In the genomic region with DNA sequence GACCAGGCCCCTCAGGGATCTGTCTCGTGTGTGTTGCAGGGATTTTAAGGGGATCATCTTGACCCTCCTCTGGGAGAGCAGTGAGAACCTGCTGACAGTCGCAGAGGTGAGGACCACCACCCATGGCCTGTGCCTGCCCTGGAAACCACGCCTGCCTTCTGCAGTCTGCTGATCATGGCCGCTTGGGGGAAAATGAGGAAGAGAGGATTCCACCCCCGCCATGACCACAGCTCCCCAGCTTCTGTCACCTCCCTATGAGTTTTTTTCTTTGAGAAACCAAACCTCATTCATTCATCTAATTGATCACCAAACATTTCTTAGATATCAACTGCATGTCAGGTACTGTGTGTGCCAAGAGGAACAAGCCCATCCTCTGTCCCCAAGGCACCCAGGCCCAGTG, we compare ENCODE assay signal across 17 cellular contexts. TPM values are rescaled to one million over a fixed set of nuclear protein-coding genes. Genes with fewer than 3 reads are reported as not detected.
DNase-seq lines count a peak whose midpoint lies in the region; ATAC-seq, FAIRE-seq and TF ChIP-seq lines count a peak whose summit lies in the region.
"Had no signal": no experiment of that assay in that cellular context is flagged by ENCODE, and none has a peak within 500 bp of the region (broad histone marks: within the 10 kb centered on the region; RNA-seq: fewer than 3 reads in every experiment).

No MANE protein-coding gene starts in this region.

- H3K9me3 ChIP-seq in heart left ventricle (peaks cover 0 to 16% (median 3%) of the 10 kb centered on the region in 12 donors), K562 (replicated peaks; ENCODE audit: control insufficient read depth, insufficient read depth, low read depth, low read length) (0 out of 2 replicates have a peak, but pooled peaks cover 4% of the 10 kb centered on the region)

- no peak for TF ChIP-seq RAD21 in K562 (CRISPR knock-in tag; conservative IDR thresholded peaks at IDR 0.05 in 1 of 2, IDR thresholded peaks at IDR 0.05 in 1 of 2)

- 0 out of 2 replicates have a peak overlapping the region, but pooled peaks have one; percentile 11 for H2AFZ ChIP-seq in K562 (ENCODE audit: low read depth, low read length)

- no peaks in the 10 kb centered on the region for H4K20me1 ChIP-seq in K562 (replicated peaks; ENCODE audit: control insufficient read depth, insufficient read depth, low read length)

- 83 to 94% (median 91%) methylated on average over 5 of the region's 5 CpGs for WGBS in heart left ventricle, 4 donors
- WGBS in K562 (ENCODE audit: insufficient coverage, low coverage, missing lambda C conversion rate): 37% methylated on average over 5 of the region's 5 CpGs

- TF ChIP-seq POLR2A in heart left ventricle (IDR thresholded peaks at IDR 0.05) (no peak), K562 (conservative IDR thresholded peaks at IDR 0.05) (no peak)

- no TSS peak for BruUV-seq in K562 (replicated peaks; lab: Mats Ljungman, UMichigan)

- DNase-seq in cardiac septum (ENCODE audit: low spot score): peak; percentile 35
- DNase-seq in heart left ventricle: no peak
- DNase-seq in OCI-M1 (lab: John Stamatoyannopoulos, UW): peak; percentile 23
- DNase-seq in K562 (ENCODE audit: extremely low read depth in 1 of 4, low spot score in 3 of 4): no peak
- DNase-seq in NCI-H1105 treated with DMSO at 0.1 percent for 48 hours (lab: John Stamatoyannopoulos, UW): no peak
- DNase-seq in NCI-H2029 (lab: John Stamatoyannopoulos, UW): no peak
- no peak for DNase-seq in GM19239 (ENCODE audit: insufficient read length, low spot score)
- DNase-seq: H7, NCI-H1092, NCI-H2107, NCI-H2227 treated with DMSO at 0.1 percent for 48 hours, NCI-H524, SHP77 treated with DMSO at 0.1 percent for 48 hours had no signal

- no peaks in the 10 kb centered on the region for H3K79me2 ChIP-seq in K562 (ENCODE audit: control insufficient read depth, insufficient read depth, low read length)

- ATAC-seq in heart left ventricle: no peak
- ATAC-seq in K562: no peak

- H3K27ac ChIP-seq in heart left ventricle: no peak overlapping the region
- H3K27ac ChIP-seq in K562 (ENCODE audit: extremely low read depth, low read depth, low read length): no peak overlapping the region
- H3K27ac ChIP-seq: C4-2B had no signal

- POLR2A ChIA-PET in K562 (lab: Yijun Ruan, JAX): interaction anchor here (1.6 kb wide), 1 partner anchor 10 kb away, joined by 6 read pairs; no protein-coding TSS in a partner anchor

- in situ Hi-C loops in K562 (cut with MboI): no loop called here

- no peak overlapping the region for H3K4me2 ChIP-seq in K562 (ENCODE audit: insufficient read depth, low read length)

- H3K9ac ChIP-seq in K562 (ENCODE audit: insufficient read depth in 1 of 2, low read depth in 2 of 2, low read length in 2 of 2): 0 out of 4 replicates have a peak overlapping the region, but pooled peaks of 1 of the 2 experiments have one; percentile 3

- H3K27me3 ChIP-seq in heart left ventricle (no peaks in the 10 kb centered on the region), K562 (ENCODE audit: control insufficient read depth in 2 of 2, insufficient read depth in 2 of 2, low read length in 2 of 2) (no peaks in the 10 kb centered on the region)

- CTCF ChIA-PET in K562 (lab: Yijun Ruan, JAX; ENCODE audit: low intra/inter-chr PET ratio): no interaction called here

- H3K4me3 ChIP-seq in heart left ventricle: no peak overlapping the region
- H3K4me3 ChIP-seq in K562: no peak overlapping the region

- no peak for FAIRE-seq in K562 (lab: Jason Lieb, UNC)
- no peak for FAIRE-seq in GM19239 (lab: Jason Lieb, UNC)
- FAIRE-seq: A204.1, HTR-8/SVneo had no signal

- H3K9me1 ChIP-seq in K562 (ENCODE audit: control insufficient read depth, insufficient read depth, low read length): no peaks in the 10 kb centered on the region

- peaks cover 0 to 46% (median 7%) of the 10 kb centered on the region in 9 donors for H3K36me3 ChIP-seq in heart left ventricle
- H3K36me3 ChIP-seq in K562 (ENCODE audit: control insufficient read depth, insufficient read depth, low read length): no peaks in the 10 kb centered on the region

- no peak for TF ChIP-seq CTCF in heart left ventricle (IDR thresholded peaks at IDR 0.05)
- no peak for TF ChIP-seq CTCF in K562 (IDR thresholded peaks at IDR 0.05 in 2 of 3, conservative IDR thresholded peaks at IDR 0.05 in 1 of 3; ENCODE audit: insufficient read depth in 2 of 3, low read depth in 1 of 3, low read length in 3 of 3)

- H3K4me1 ChIP-seq in heart left ventricle: no peaks in the 10 kb centered on the region
- peaks cover 17 to 18% of the 10 kb centered on the region in 2 experiments for H3K4me1 ChIP-seq in K562 (replicated peaks in 1 of 2; ENCODE audit: control insufficient read depth in 2 of 2, insufficient read depth in 2 of 2, low read length in 2 of 2)

- intact Hi-C loops in cardiac septum (cut with DNase I) (no loop called here), heart left ventricle (cut with DNase I) (no loop called here), K562 (cut with micrococcal nuclease) (no loop called here)

- TF ChIP-seq EP300 in K562 (IDR thresholded peaks at IDR 0.05; ENCODE audit: low read length): no peak

TF ChIP-seq in K562, 482 proteins besides CTCF, POLR2A, EP300 and RAD21 (continues in another document):
- TF ChIP-seq GATA2 (CRISPR knock-in tag; IDR thresholded peaks at IDR 0.05) (no peak), ZNF23 (CRISPR knock-in tag; IDR thresholded peaks at IDR 0.05) (no peak), ZNF143 (CRISPR knock-in tag; IDR thresholded peaks at IDR 0.05) (no peak)
- TF ChIP-seq, protein P1, sequence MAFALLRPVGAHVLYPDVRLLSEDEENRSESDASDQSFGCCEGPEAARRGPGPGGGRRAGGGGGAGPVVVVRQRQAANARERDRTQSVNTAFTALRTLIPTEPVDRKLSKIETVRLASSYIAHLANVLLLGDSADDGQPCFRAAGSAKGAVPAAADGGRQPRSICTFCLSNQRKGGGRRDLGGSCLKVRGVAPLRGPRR (CRISPR knock-in tag; IDR thresholded peaks at IDR 0.05): no peak
- TF ChIP-seq, protein P2, sequence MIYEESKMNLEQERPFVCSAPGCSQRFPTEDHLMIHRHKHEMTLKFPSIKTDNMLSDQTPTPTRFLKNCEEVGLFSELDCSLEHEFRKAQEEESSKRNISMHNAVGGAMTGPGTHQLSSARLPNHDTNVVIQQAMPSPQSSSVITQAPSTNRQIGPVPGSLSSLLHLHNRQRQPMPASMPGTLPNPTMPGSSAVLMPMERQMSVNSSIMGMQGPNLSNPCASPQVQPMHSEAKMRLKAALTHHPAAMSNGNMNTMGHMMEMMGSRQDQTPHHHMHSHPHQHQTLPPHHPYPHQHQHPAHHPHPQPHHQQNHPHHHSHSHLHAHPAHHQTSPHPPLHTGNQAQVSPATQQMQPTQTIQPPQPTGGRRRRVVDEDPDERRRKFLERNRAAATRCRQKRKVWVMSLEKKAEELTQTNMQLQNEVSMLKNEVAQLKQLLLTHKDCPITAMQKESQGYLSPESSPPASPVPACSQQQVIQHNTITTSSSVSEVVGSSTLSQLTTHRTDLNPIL (CRISPR knock-in tag; IDR thresholded peaks at IDR 0.05): no peak

RNA-seq across cellular contexts. Expression of a gene that starts 46.3 kb away (rescaled TPM):
- total RNA-seq in cardiac septum: 8.8 TPM
- total RNA-seq in heart left ventricle: 10 to 100 TPM in 2 of 9 donors, 1 to 10 TPM in 7; 4.9 to 15.3 (median 9.3) TPM
- polyA plus RNA-seq in heart left ventricle: 1 to 10 TPM; 3.0 to 6.8 TPM
- 3.0 and 5.1 TPM in 2 replicates for total RNA-seq in K562 (2011; cell fraction: chromatin; rRNA removed; ENCODE audit: low replicate concordance)
- total RNA-seq in K562 (2011; cell fraction: nucleolus; rRNA removed): 1.5 and 2.1 TPM in 2 replicates
- total RNA-seq in K562 (2011; cell fraction: nucleoplasm; rRNA removed): 2.3 and 3.0 TPM in 2 replicates
- 3.8 and 3.9 TPM in 2 replicates for total RNA-seq in K562 (2014; rRNA removed)
- 7.7 and 7.8 TPM in 2 replicates for total RNA-seq in K562 (2014; rRNA removed; fragmentation: Illumina TruSeq; extraction: Trizol)
- 7.1 and 7.6 TPM in 2 replicates for total RNA-seq in K562 (2015; rRNA removed; fragmentation: Illumina TruSeq; extraction: Trizol)
- total RNA-seq in K562 (2021): 6.0 and 6.1 TPM in 2 replicates
- polyA plus RNA-seq in K562 (2011; rRNA removed): 5.0 and 5.2 TPM in 2 replicates
- 1.4 and 2.7 TPM in 2 replicates for polyA plus RNA-seq in K562 (2011; cell fraction: cytosol; rRNA removed)
- 3.0 and 4.2 TPM in 2 replicates for polyA plus RNA-seq in K562 (2011; cell fraction: nucleus; rRNA removed)
- polyA plus RNA-seq in K562 (2012): 5.0 and 8.7 TPM in 2 replicates
- polyA plus RNA-seq in K562 (2014; fragmentation: Illumina TruSeq; extraction: Trizol): 6.2 and 6.4 TPM in 2 replicates
- 1 to 10 TPM; 2.2 to 2.3 TPM for polyA plus RNA-seq in K562 (2014; fragmentation: Nextera tagmentation; extraction: Ambion mirVana)
- polyA plus RNA-seq in K562 (2014; rRNA removed): 3.8 and 3.9 TPM in 2 replicates
- 7.2 and 8.5 TPM in 2 replicates for polyA minus RNA-seq in K562 (2011; rRNA and poly(A)+ RNA removed)
- 2.3 and 3.4 TPM in 2 replicates for polyA minus RNA-seq in K562 (2011; cell fraction: cytosol; rRNA and poly(A)+ RNA removed)
- polyA minus RNA-seq in K562 (2011; cell fraction: nucleus; rRNA and poly(A)+ RNA removed): 2.6 and 4.0 TPM in 2 replicates

RNA-seq across cellular contexts. Expression of a gene that starts 58.2 kb away (rescaled TPM):
- total RNA-seq in cardiac septum (2.2 TPM), heart left ventricle (1 to 10 TPM in 8 of 9 donors, under 1 TPM in 1; 0.69 to 4.9 (median 2.2) TPM), K562 (2014; rRNA removed) (2.5 and 2.7 TPM in 2 replicates), K562 (2014; rRNA removed; fragmentation: Illumina TruSeq; extraction: Trizol) (4.2 and 5.4 TPM in 2 replicates), K562 (2015; rRNA removed; fragmentation: Illumina TruSeq; extraction: Trizol) (3.7 and 5.1 TPM in 2 replicates), K562 (2021) (2.3 TPM in 2 replicates)
- polyA plus RNA-seq in heart left ventricle (1 to 10 TPM in 1 of 2 donors, under 1 TPM in 1; 0.55 to 5.3 TPM), K562 (2011; rRNA removed) (2.0 and 2.8 TPM in 2 replicates), K562 (2014; fragmentation: Illumina TruSeq; extraction: Trizol) (2.0 and 3.2 TPM in 2 replicates), K562 (2014; fragmentation: Nextera tagmentation; extraction: Ambion mirVana) (under 1 TPM; 0.56 to 0.70 TPM), K562 (2014; rRNA removed) (2.7 and 3.9 TPM in 2 replicates)
- 15.0 and 22.8 TPM in 2 replicates for total RNA-seq in K562 (2011; cell fraction: chromatin; rRNA removed; ENCODE audit: low replicate concordance)
- 5.7 and 7.5 TPM in 2 replicates for total RNA-seq in K562 (2011; cell fraction: nucleolus; rRNA removed)
- 11.6 and 12.4 TPM in 2 replicates for total RNA-seq in K562 (2011; cell fraction: nucleoplasm; rRNA removed)
- polyA plus RNA-seq in K562 (2011; cell fraction: cytosol; rRNA removed): 0.40 and 0.75 TPM in 2 replicates
- polyA plus RNA-seq in K562 (2011; cell fraction: nucleus; rRNA removed): 6.6 and 10.3 TPM in 2 replicates
- 2.6 and 2.7 TPM in 2 replicates for polyA plus RNA-seq in K562 (2012)
- 3.2 and 6.5 TPM in 2 replicates for polyA minus RNA-seq in K562 (2011; rRNA and poly(A)+ RNA removed)
- polyA minus RNA-seq in K562 (2011; cell fraction: cytosol; rRNA and poly(A)+ RNA removed): 2.3 and 2.6 TPM in 2 replicates
- 7.0 and 17.3 TPM in 2 replicates for polyA minus RNA-seq in K562 (2011; cell fraction: nucleus; rRNA and poly(A)+ RNA removed)
- polyA plus RNA-seq: IgD-negative memory B cell had no signal

Comparison
In these comparisons a context has a peak if more than half of its experiments do, and no peak if none do; other contexts are left out.
1. DNase-seq: peak in cardiac septum (single experiment) and OCI-M1 (single experiment); none in heart left ventricle (0 of 5), K562 (0 of 4), NCI-H1105 treated with DMSO at 0.1 percent for 48 hours (single experiment), NCI-H2029 (single experiment) and GM19239 (single experiment).